ENCODE assay signal across 15 cellular contexts in genomic region chr2:68238955-68239822, GRCh38. TPM values are rescaled to one million over a fixed set of nuclear protein-coding genes. Genes with fewer than 3 reads are reported as not detected.
DNase-seq lines count a peak whose midpoint lies in the region; ATAC-seq and TF ChIP-seq lines count a peak whose summit lies in the region.
"Had no signal": no experiment of that assay in that cellular context is flagged by ENCODE, and none has a peak within 500 bp of the region (broad histone marks: within the 10 kb centered on the region; RNA-seq: fewer than 3 reads in every experiment).

No MANE protein-coding gene starts in this region.

- H3K9me3 Mint-ChIP-seq in CD4-positive, CD25-positive, alpha-beta regulatory T cell: no peaks in the 10 kb centered on the region
- H3K9me3 Mint-ChIP-seq in activated B cell treated with CpG ODN at 0.5 μM for 24 hours: no peaks in the 10 kb centered on the region
- H3K9me3 Mint-ChIP-seq: neural progenitor cell had no signal

- TF ChIP-seq CTCF in HEK293 (tag by site-specific recombination; IDR thresholded peaks at IDR 0.05) (no peak), activated B cell treated with CpG ODN at 0.5 μM for 24 hours (IDR thresholded peaks at IDR 0.05) (no peak)

- H3K36me3 ChIP-seq in CD4-positive, CD25-positive, alpha-beta regulatory T cell (ENCODE audit: control insufficient read depth, insufficient read depth, low read length): peaks cover 3% of the 10 kb centered on the region
- no peaks in the 10 kb centered on the region; a peak in 1 of 3 replicates for H3K36me3 ChIP-seq in HEK293 (ENCODE audit: control insufficient read depth in 2 of 2, insufficient read depth in 1 of 2, low read length in 2 of 2)
- H3K36me3 ChIP-seq: adrenal gland, neural progenitor cell, Peyer's patch had no signal

- H3K27me3 Mint-ChIP-seq in CD4-positive, CD25-positive, alpha-beta regulatory T cell: no peaks in the 10 kb centered on the region
- no peaks in the 10 kb centered on the region for H3K27me3 Mint-ChIP-seq in activated B cell treated with CpG ODN at 0.5 μM for 24 hours

- peaks cover 54 to 86% (median 62%) of the 10 kb centered on the region in 4 donors for H3K4me1 Mint-ChIP-seq in CD4-positive, CD25-positive, alpha-beta regulatory T cell
- peaks cover 80% of the 10 kb centered on the region for H3K4me1 Mint-ChIP-seq in activated B cell treated with CpG ODN at 0.5 μM for 24 hours

- ATAC-seq in CD4-positive, CD25-positive, alpha-beta regulatory T cell (ENCODE audit: low read depth in 2 of 2): no peak
- ATAC-seq in activated B cell treated with CpG ODN at 0.5 μM for 24 hours (ENCODE audit: low read depth) (no peak), HG03139 (IDR thresholded peaks at IDR 0.05; ENCODE audit: unreplicated experiment) (no peak)

- peak overlapping the region in 2 of 3 donors; percentile 17 to 47 for H3K27ac Mint-ChIP-seq in CD4-positive, CD25-positive, alpha-beta regulatory T cell
- H3K27ac Mint-ChIP-seq in activated B cell treated with CpG ODN at 0.5 μM for 24 hours: peak overlapping the region; percentile 2
- H3K27ac Mint-ChIP-seq: neural progenitor cell had no signal

- POLR2A ChIA-PET in HEK293 (lab: Yijun Ruan, JAX): no interaction called here
- POLR2A ChIA-PET in activated B cell treated with CpG ODN at 0.5 μM for 24 hours (lab: Charles Lee): no interaction called here

- DNase-seq in CD4-positive, CD25-positive, alpha-beta regulatory T cell: no peak
- DNase-seq in activated B cell treated with CpG ODN at 0.5 μM for 24 hours (no peak), lung microvascular endothelial cell (ENCODE audit: low read depth in 2 of 2) (peak; percentile 47 to 65), NCI-H187 (lab: John Stamatoyannopoulos, UW) (no peak), ureter (ENCODE audit: low spot score) (no peak)
- DNase-seq in activated CD8-positive, alpha-beta memory T cell treated with anti-CD3 and anti-CD28 coated beads for 24 hours: no peak
- DNase-seq: activated CD4-positive, CD25-positive, alpha-beta regulatory T cell treated with anti-CD3 and anti-CD28 coated beads, Interleukin-2, amount 50 U/mL, for 72 hours; adrenal gland; Calu3; NCI-H2107; Peyer's patch; stimulated activated CD4-positive, alpha-beta T cell treated with anti-CD3 and anti-CD28 coated beads, Interleukin-1b, Interleukin-23, amount 100 ng/mL, for 48 hours had no signal

- peaks cover 56% of the 10 kb centered on the region for H3K4me1 ChIP-seq in CD4-positive, CD25-positive, alpha-beta regulatory T cell (ENCODE audit: control insufficient read depth, insufficient read depth, low read length, poor library complexity, severe bottlenecking)
- H3K4me1 ChIP-seq in HEK293 (ENCODE audit: control insufficient read depth, insufficient read depth, low read length): peaks cover 49% of the 10 kb centered on the region

- no peaks in the 10 kb centered on the region for H3K9me3 ChIP-seq in CD4-positive, CD25-positive, alpha-beta regulatory T cell (ENCODE audit: control insufficient read depth in 2 of 2, low read length in 2 of 2)
- no peaks in the 10 kb centered on the region for H3K9me3 ChIP-seq in HEK293 (ENCODE audit: control insufficient read depth, insufficient read depth, low read depth, low read length)
- H3K9me3 ChIP-seq: adrenal gland, Peyer's patch had no signal

- CTCF ChIA-PET in HEK293 (lab: Yijun Ruan, JAX): interaction anchor here (0.9 kb wide), 1 partner anchor 13 kb away, joined by 3 read pairs; no protein-coding TSS in a partner anchor
- CTCF ChIA-PET in activated B cell treated with CpG ODN at 0.5 μM for 24 hours (lab: Charles Lee): no interaction called here

- no peaks in the 10 kb centered on the region for H3K27me3 ChIP-seq in CD4-positive, CD25-positive, alpha-beta regulatory T cell (ENCODE audit: control insufficient read depth, insufficient read depth, low read length)
- H3K27me3 ChIP-seq: adrenal gland, neural progenitor cell, Peyer's patch had no signal

- H3K4me3 ChIP-seq in CD4-positive, CD25-positive, alpha-beta regulatory T cell (ENCODE audit: low read depth, low read length): peak overlapping the region; percentile 58
- H3K4me3 ChIP-seq in HEK293 (ENCODE audit: low read depth, low read length): no peak overlapping the region
- H3K4me3 ChIP-seq: neural progenitor cell, Peyer's patch had no signal

- peaks cover 14% of the 10 kb centered on the region for H3K36me3 Mint-ChIP-seq in CD4-positive, CD25-positive, alpha-beta regulatory T cell
- peaks cover 29% of the 10 kb centered on the region for H3K36me3 Mint-ChIP-seq in activated B cell treated with CpG ODN at 0.5 μM for 24 hours (ENCODE audit: low read depth)

- intact Hi-C loops in activated B cell treated with CpG ODN at 0.5 μM for 24 hours (cut with micrococcal nuclease): loop anchor here (1.0 kb wide), 1 partner anchor 8 kb away; no protein-coding TSS in a partner anchor

- H3K27ac ChIP-seq in CD4-positive, CD25-positive, alpha-beta regulatory T cell (ENCODE audit: insufficient read depth, low read length, poor library complexity, severe bottlenecking): no peak overlapping the region
- H3K27ac ChIP-seq in HEK293 (ENCODE audit: extremely low read depth, low read depth, low read length): no peak overlapping the region
- H3K27ac ChIP-seq: neural progenitor cell, Peyer's patch had no signal

- peak overlapping the region; percentile 33 to 63 (median 45) for H3K4me3 Mint-ChIP-seq in CD4-positive, CD25-positive, alpha-beta regulatory T cell
- H3K4me3 Mint-ChIP-seq in activated B cell treated with CpG ODN at 0.5 μM for 24 hours: peak overlapping the region; percentile 39
- H3K4me3 Mint-ChIP-seq: neural progenitor cell had no signal

TF ChIP-seq in HEK293, 187 proteins besides CTCF, POLR2A, EP300 and RAD21:
- TF ChIP-seq ZNF366 (tag by site-specific recombination; conservative IDR thresholded peaks at IDR 0.05) (no peak), FEZF1 (tag by site-specific recombination; IDR thresholded peaks at IDR 0.05) (no peak), ZNF600 (tag by site-specific recombination; IDR thresholded peaks at IDR 0.05) (peak; percentile 47; the same call in 1 of the 2 replicates)

RNA-seq across cellular contexts. Expression of gene PPP3R1, which starts 13.1 kb away (rescaled TPM):
- 68.2 TPM for total RNA-seq in CD4-positive, CD25-positive, alpha-beta regulatory T cell
- 1 to 10 TPM; 2.8 to 5.5 (median 3.9) TPM for polyA plus RNA-seq in CD4-positive, CD25-positive, alpha-beta regulatory T cell
- total RNA-seq in activated B cell treated with CpG ODN at 0.5 μM for 24 hours (53.5 and 56.2 TPM in 2 replicates), lung microvascular endothelial cell (15.7 and 18.3 TPM in 2 replicates), ureter (57.7 TPM)

Comparison
In these comparisons a context has a peak if more than half of its experiments do, and no peak if none do; other contexts are left out.
1. DNase-seq: peak in lung microvascular endothelial cell (2 of 2); none in CD4-positive, CD25-positive, alpha-beta regulatory T cell (0 of 3), activated B cell treated with CpG ODN at 0.5 μM for 24 hours (single experiment), NCI-H187 (0 of 2), activated CD8-positive, alpha-beta memory T cell treated with anti-CD3 and anti-CD28 coated beads for 24 hours (single experiment) and ureter (single experiment).